ENCODE assay signal across 1 cellular context in genomic region chr5:132963175-132964104, GRCh38.
A peak's percentile ranks its signal among the peaks of the same experiment; 100 is the strongest.
TF ChIP-seq lines count a peak whose summit lies in the region.

TSS of gene AFF4 (minus strand) at chr5:132963634. CDS start at chr5:132937189, 26,445 bp downstream.

TF ChIP-seq in HepG2, 621 proteins besides CTCF, POLR2A, EP300 and RAD21 (continued from another document and continues in another):
- TF ChIP-seq PLSCR1 (CRISPR knock-in tag; IDR thresholded peaks at IDR 0.05; ENCODE audit: borderline replicate concordance) (0 out of 2 replicates have a peak, but pooled peaks have one; percentile 32), LRRFIP1 (CRISPR knock-in tag; conservative IDR thresholded peaks at IDR 0.05) (0 out of 2 replicates have a peak, but pooled peaks have one; percentile 32), NFYB (CRISPR knock-in tag; IDR thresholded peaks at IDR 0.05) (0 out of 2 replicates have a peak, but pooled peaks have one; percentile 34), MTF2 (CRISPR knock-in tag; IDR thresholded peaks at IDR 0.05; ENCODE audit: borderline replicate concordance) (peak; percentile 78; the same call in 1 of the 2 replicates), BRD4 (CRISPR knock-in tag; IDR thresholded peaks at IDR 0.05) (0 out of 2 replicates have a peak, but pooled peaks have one; percentile 78), RXRA (CRISPR knock-in tag; IDR thresholded peaks at IDR 0.05) (peak; percentile 91), KDM2A (CRISPR knock-in tag; IDR thresholded peaks at IDR 0.05; ENCODE audit: borderline replicate concordance, low read depth) (peak; percentile 91), PCBP2 (optimal IDR thresholded peaks at IDR 0.05; ENCODE audit: low read depth, low read length, poor library complexity, severe bottlenecking) (no peak), ZEB1 (IDR thresholded peaks at IDR 0.05; ENCODE audit: insufficient replicate concordance, low read depth) (no peak), HNRNPLL (IDR thresholded peaks at IDR 0.05; ENCODE audit: low read depth, low read length, poor library complexity, severe bottlenecking) (peak; percentile 94), ZKSCAN8 (CRISPR knock-in tag; IDR thresholded peaks at IDR 0.05; ENCODE audit: borderline replicate concordance) (peak; percentile 81), POGK (CRISPR knock-in tag; conservative IDR thresholded peaks at IDR 0.05) (peak; percentile 82), ZHX2 (IDR thresholded peaks at IDR 0.05; ENCODE audit: low read depth) (peak; percentile 55; the same call in 1 of the 2 replicates), ZHX2 (CRISPR knock-in tag; IDR thresholded peaks at IDR 0.05; ENCODE audit: borderline replicate concordance) (no peak), ZNF484 (CRISPR knock-in tag; IDR thresholded peaks at IDR 0.05; ENCODE audit: borderline replicate concordance, low read depth) (no peak), MXD4 (CRISPR knock-in tag; IDR thresholded peaks at IDR 0.05) (peak; percentile 83), MATR3 (CRISPR knock-in tag; IDR thresholded peaks at IDR 0.05) (no peak), ZNF362 (CRISPR knock-in tag; IDR thresholded peaks at IDR 0.05; ENCODE audit: borderline replicate concordance) (peak; percentile 19; the same call in 1 of the 2 replicates), NCOR1 (IDR thresholded peaks at IDR 0.05; ENCODE audit: borderline replicate concordance, low read length) (peak; percentile 35; the same call in 1 of the 2 replicates), SP1 (IDR thresholded peaks at IDR 0.05) (no peak), SP1 (CRISPR knock-in tag; IDR thresholded peaks at IDR 0.05) (peak; percentile 89), ZNF646 (CRISPR knock-in tag; IDR thresholded peaks at IDR 0.05) (peak; percentile 40; the same call in 1 of the 2 replicates), ZNF331 (CRISPR knock-in tag; IDR thresholded peaks at IDR 0.05) (peak; percentile 50; the same call in 1 of the 2 replicates), MYNN (CRISPR knock-in tag; IDR thresholded peaks at IDR 0.05; ENCODE audit: low read depth) (no peak), DMAP1 (CRISPR knock-in tag; IDR thresholded peaks at IDR 0.05) (peak; percentile 88; the same call in 1 of the 2 replicates), FOSL2 (CRISPR knock-in tag; IDR thresholded peaks at IDR 0.05) (peak; percentile 69), ZNF143 (CRISPR knock-in tag; IDR thresholded peaks at IDR 0.05) (no peak), HNF1B (CRISPR knock-in tag; IDR thresholded peaks at IDR 0.05) (peak; percentile 88), MED1 (CRISPR knock-in tag; IDR thresholded peaks at IDR 0.05) (peak; percentile 75; the same call in 1 of the 2 replicates), HIVEP1 (CRISPR knock-in tag; IDR thresholded peaks at IDR 0.05) (no peak; the same call in none of the 2 replicates), ZNF30 (CRISPR knock-in tag; IDR thresholded peaks at IDR 0.05) (peak; percentile 87; the same call in 1 of the 2 replicates), ZNF792 (CRISPR knock-in tag; IDR thresholded peaks at IDR 0.05) (peak; percentile 86), TBX2 (CRISPR knock-in tag; IDR thresholded peaks at IDR 0.05; ENCODE audit: borderline replicate concordance) (peak; percentile 91; the same call in 1 of the 2 replicates), KLF16 (CRISPR knock-in tag; IDR thresholded peaks at IDR 0.05) (peak in 1 of 2 experiments; percentile 82; a peak in 3 of 4 replicates), ZNF558 (CRISPR knock-in tag; IDR thresholded peaks at IDR 0.05; ENCODE audit: borderline replicate concordance) (peak; percentile 76; the same call in 1 of the 2 replicates), POLR2AphosphoS5 (IDR thresholded peaks at IDR 0.05; ENCODE audit: low read depth, low read length) (peak; percentile 78), PHF8 (CRISPR knock-in tag; IDR thresholded peaks at IDR 0.05) (peak; percentile 95), NFATC3 (CRISPR knock-in tag; IDR thresholded peaks at IDR 0.05) (no peak; the same call in 1 of the 2 replicates), BCL6 (CRISPR knock-in tag; IDR thresholded peaks at IDR 0.05) (peak; percentile 71; the same call in 1 of the 2 replicates), SMC3 (IDR thresholded peaks at IDR 0.05; ENCODE audit: low read length) (no peak), ZC3H4 (CRISPR knock-in tag; IDR thresholded peaks at IDR 0.05; ENCODE audit: borderline replicate concordance) (no peak)
